1 cellular context compared by ENCODE assay signal in genomic region chr3:147412491-147412916, GRCh38.
TF ChIP-seq lines count a peak whose summit lies in the region.

No MANE protein-coding gene starts in this region.

TF ChIP-seq in endothelial cell of umbilical vein, 7 proteins besides CTCF, POLR2A, EP300 and RAD21 (continued from another document):
- TF ChIP-seq JUN (IDR thresholded peaks at IDR 0.05; ENCODE audit: borderline replicate concordance, insufficient read depth, insufficient read length, low read depth) = no peak
